ENCODE assay signal across 8 cellular contexts in genomic region chr7:95687759-95688343, GRCh38.
DNase-seq lines count a peak whose midpoint lies in the region; ATAC-seq and TF ChIP-seq lines count a peak whose summit lies in the region.

No MANE protein-coding gene starts in this region.

- no peaks in the 10 kb centered on the region for H3K27me3 ChIP-seq in A673 (replicated peaks; ENCODE audit: insufficient read depth, low read depth, low read length, poor library complexity)

- POLR2A ChIA-PET in A673 (lab: Charles Lee; ENCODE audit: low non-redundant PET), result no interaction called here

- H3K4me3 ChIP-seq in A673 (ENCODE audit: low read depth, low read length, poor library complexity, severe bottlenecking), result no peak overlapping the region
- no peak overlapping the region for H3K4me3 ChIP-seq in astrocyte of the spinal cord (ENCODE audit: low read depth, low read length)

- DNase-seq in A673 (ENCODE audit: low spot score) (peak; percentile 49), NCI-H2107 treated with DMSO at 0.1 percent for 48 hours (lab: John Stamatoyannopoulos, UW; ENCODE audit: unreplicated experiment) (peak; percentile 30), astrocyte of the spinal cord (ENCODE audit: low read depth, low spot score) (peak; percentile 30), left colon (no peak), NCI-H128 (lab: John Stamatoyannopoulos, UW; ENCODE audit: unreplicated experiment) (no peak)

- TF ChIP-seq CTCF in A673 (conservative IDR thresholded peaks at IDR 0.05; ENCODE audit: low read depth, low read length) (peak; percentile 52), astrocyte of the spinal cord (IDR thresholded peaks at IDR 0.05; ENCODE audit: low read depth, low read length) (peak; percentile 40)

- in situ Hi-C loops in astrocyte of the spinal cord (cut with HindIII; ENCODE audit: low sequenced_read_pairs), result no loop called here

- H3K9me3 ChIP-seq in A673 (ENCODE audit: low read depth, low read length, poor library complexity, severe bottlenecking), result no peaks in the 10 kb centered on the region

- TF ChIP-seq POLR2A in GM18505 (IDR thresholded peaks at IDR 0.05; ENCODE audit: borderline replicate concordance, extremely low read depth, insufficient read depth, insufficient read length), result no peak

- BruUV-seq in A673 (replicated peaks; lab: Mats Ljungman, UMichigan), result no TSS peak

- H3K27ac ChIP-seq in A673 (ENCODE audit: low read depth, low read length, poor library complexity, severe bottlenecking), result no peak overlapping the region

- H3K4me1 ChIP-seq in A673 (ENCODE audit: insufficient read depth, low read length, poor library complexity, severe bottlenecking), result no peaks in the 10 kb centered on the region

- intact Hi-C loops in A673 (cut with micrococcal nuclease; ENCODE audit: unreplicated experiment) (loop anchor here (1.0 to 5.0 kb wide), 2 partner anchors 161 to 176 kb away; no protein-coding TSS in a partner anchor), left colon (cut with DNase I, micrococcal nuclease) (loop anchor here in 1 of 2 donors (5.0 kb wide), 1 partner anchor 161 kb away; no protein-coding TSS in a partner anchor)

- H3K36me3 ChIP-seq in A673 (ENCODE audit: insufficient read depth, low read length, poor library complexity, severe bottlenecking), result no peaks in the 10 kb centered on the region

- CTCF ChIA-PET in A673 (lab: Charles Lee), result interaction anchor here (0.9 to 4.5 kb wide), 6 partner anchors 9 to 176 kb away, joined by 4 to 35 read pairs (median 8); no protein-coding TSS in a partner anchor

- ATAC-seq in GM18502 (IDR thresholded peaks at IDR 0.05; ENCODE audit: poor library complexity, unreplicated experiment) (peak; percentile 39), left colon (peak; percentile 61), GM18505 (IDR thresholded peaks at IDR 0.05; ENCODE audit: unreplicated experiment) (no peak), GM21528 (IDR thresholded peaks at IDR 0.05; ENCODE audit: low FRiP score, unreplicated experiment) (no peak)

Comparison
In these comparisons a context has a peak if more than half of its experiments do, and no peak if none do; other contexts are left out.
1. DNase-seq: peak in A673 (single experiment), NCI-H2107 treated with DMSO at 0.1 percent for 48 hours (single experiment) and astrocyte of the spinal cord (single experiment); none in left colon (0 of 2) and NCI-H128 (single experiment).
2. ATAC-seq: peak in GM18502 (single experiment) and left colon (single experiment); none in GM18505 (single experiment) and GM21528 (single experiment).